ENCODE assay signal across 8 cellular contexts in genomic region chr6:130282234-130282995, GRCh38. TPM values are rescaled to one million over a fixed set of nuclear protein-coding genes. Genes with fewer than 3 reads are reported as not detected.
DNase-seq lines count a peak whose midpoint lies in the region; ATAC-seq and TF ChIP-seq lines count a peak whose summit lies in the region.

No MANE protein-coding gene starts in this region.

- intact Hi-C loops in Calu3 (cut with micrococcal nuclease; ENCODE audit: unreplicated experiment): loop anchor here (5.0 kb wide), 2 partner anchors 40 to 245 kb away; no protein-coding TSS in a partner anchor

- no peaks in the 10 kb centered on the region for H3K4me1 Mint-ChIP-seq in Calu3 (ENCODE audit: low read depth, unreplicated experiment)

- no peak overlapping the region for H3K4me3 Mint-ChIP-seq in Calu3 (ENCODE audit: low read depth, unreplicated experiment)

- H3K27me3 Mint-ChIP-seq in Calu3 (ENCODE audit: unreplicated experiment): peaks cover 12% of the 10 kb centered on the region

- no TSS peak for BruUV-seq in Calu3 (replicated peaks; lab: Mats Ljungman, UMichigan)

- H3K27ac Mint-ChIP-seq in Calu3 (ENCODE audit: unreplicated experiment): no peak overlapping the region

- DNase-seq in activated CD4-positive, CD25-positive, alpha-beta regulatory T cell (lab: John Stamatoyannopoulos, UW): no peak
- peak; percentile 35 for DNase-seq in iPS-NIHi7 (ENCODE audit: extremely low spot score)
- DNase-seq in Calu3: no peak
- no peak for DNase-seq in dedifferentiated amniotic fluid mesenchymal stem cell (ENCODE audit: extremely low spot score)
- no peak for DNase-seq in COLO829 (ENCODE audit: low spot score)

- peak; percentile 28 to 66 for ATAC-seq in activated CD4-positive, CD25-positive, alpha-beta regulatory T cell treated with anti-CD3 and anti-CD28 coated beads, Interleukin-2, amount 50 U/mL, for 24 hours
- ATAC-seq in HG02763 (IDR thresholded peaks at IDR 0.05; ENCODE audit: unreplicated experiment) (peak; percentile 60), SK-N-SH treated with all-trans-retinoic acid at 6 μM for 48 hours (peak; percentile 86)

- TF ChIP-seq CTCF in Calu3 (IDR thresholded peaks at IDR 0.05; ENCODE audit: unreplicated experiment): no peak

- no peaks in the 10 kb centered on the region for H3K9me3 Mint-ChIP-seq in Calu3 (ENCODE audit: low read depth, unreplicated experiment)

- CTCF ChIA-PET in Calu3 (lab: Charles Lee): interaction anchor here (0.5 to 1.2 kb wide), 3 partner anchors 26 to 1343 kb away, joined by 3 to 5 read pairs (median 3); no protein-coding TSS in a partner anchor

- H3K36me3 Mint-ChIP-seq in Calu3 (ENCODE audit: insufficient read depth, unreplicated experiment): no peaks in the 10 kb centered on the region

TF ChIP-seq in SK-N-SH treated with all-trans-retinoic acid at 6 μM for 48 hours, 23 proteins besides CTCF, POLR2A, EP300 and RAD21:
- TF ChIP-seq GLIS3 (CRISPR knock-in tag; IDR thresholded peaks at IDR 0.05) (no peak), BACH2 (CRISPR knock-in tag; IDR thresholded peaks at IDR 0.05; ENCODE audit: borderline replicate concordance) (no peak), ZNF8 (CRISPR knock-in tag; IDR thresholded peaks at IDR 0.05) (no peak), OSR1 (CRISPR knock-in tag; IDR thresholded peaks at IDR 0.05) (no peak), TOX (CRISPR knock-in tag; IDR thresholded peaks at IDR 0.05; ENCODE audit: borderline replicate concordance) (no peak), POU6F1 (CRISPR knock-in tag; IDR thresholded peaks at IDR 0.05; ENCODE audit: borderline replicate concordance, low read depth) (no peak), ZNF565 (CRISPR knock-in tag; conservative IDR thresholded peaks at IDR 0.05; ENCODE audit: low read depth) (no peak), CREB5 (CRISPR knock-in tag; IDR thresholded peaks at IDR 0.05; ENCODE audit: low read depth) (no peak), PATZ1 (CRISPR knock-in tag; IDR thresholded peaks at IDR 0.05; ENCODE audit: borderline replicate concordance) (no peak)

RNA-seq across cellular contexts. Expression of gene SAMD3, which starts 59.7 kb away (rescaled TPM):
- not detected in 2 replicates for total RNA-seq in Calu3 (2022)
